Comparison of ENCODE assay signal across 23 cellular contexts in genomic region chr2:172473167-172473566, GRCh38.
"Had no signal": no experiment of that assay in that cellular context is flagged by ENCODE, and none has a peak within 500 bp of the region (broad histone marks: within the 10 kb centered on the region; RNA-seq: fewer than 3 reads in every experiment).

No MANE protein-coding gene starts in this region.

- H3K27me3 Mint-ChIP-seq: stimulated activated naive CD8-positive, alpha-beta T cell treated with anti-CD3 and anti-CD28 coated beads, Interleukin-15, Interleukin-2, amounts not matched to agents 100 ng/mL and 50 ng/mL, for 24 hours had no signal

- H3K4me3 ChIP-seq: esophagus muscularis mucosa, gastrocnemius medialis, heart right ventricle, left ventricle myocardium inferior, lung, spleen, testis, tibial nerve, upper lobe of right lung had no signal

- H3K4me1 Mint-ChIP-seq: stimulated activated memory B cell treated with anti-CD40 and anti-IgM and Interleukin-4, amounts not matched to agents 10 μg/mL and 1 μg/mL and 100 μg/mL, for 72 hours had no signal

- FAIRE-seq: endometrium had no signal

- DNase-seq: effector memory CD4-positive, alpha-beta T cell; gastrocnemius medialis; heart right ventricle; hypothalamus; islet precursor cell; left ventricle myocardium inferior; mesenchymal stem cell; midbrain; posterior cingulate gyrus; spleen; stimulated activated CD4-positive, alpha-beta T cell treated with anti-CD3 and anti-CD28 coated beads, Interleukin-15, amount 100 ng/mL, for 24 hours; stimulated activated CD4-positive, alpha-beta T cell treated with anti-CD3 and anti-CD28 coated beads, Interleukin-1b, Interleukin-23, amount 100 ng/mL, for 48 hours; stimulated activated CD4-positive, alpha-beta T cell treated with anti-CD3 and anti-CD28 coated beads, Interleukin-4, amount 100 ng/mL, for 24 hours; testis; upper lobe of right lung had no signal

- H3K9me3 Mint-ChIP-seq: stimulated activated memory B cell treated with anti-CD40 and anti-IgM and Interleukin-4, amounts not matched to agents 10 μg/mL and 1 μg/mL and 100 μg/mL, for 72 hours; stimulated activated naive CD8-positive, alpha-beta T cell treated with anti-CD3 and anti-CD28 coated beads, Interleukin-15, Interleukin-2, amounts not matched to agents 100 ng/mL and 50 ng/mL, for 24 hours had no signal

- H3K27ac Mint-ChIP-seq: stimulated activated memory B cell treated with anti-CD40 and anti-IgM and Interleukin-4, amounts not matched to agents 10 μg/mL and 1 μg/mL and 100 μg/mL, for 72 hours had no signal

- H3K4me3 Mint-ChIP-seq: stimulated activated memory B cell treated with anti-CD40 and anti-IgM and Interleukin-4, amounts not matched to agents 10 μg/mL and 1 μg/mL and 100 μg/mL, for 72 hours had no signal

- H3K4me1 ChIP-seq: esophagus muscularis mucosa, gastrocnemius medialis, spleen, testis, upper lobe of right lung had no signal

- H3K36me3 Mint-ChIP-seq: stimulated activated memory B cell treated with anti-CD40 and anti-IgM and Interleukin-4, amounts not matched to agents 10 μg/mL and 1 μg/mL and 100 μg/mL, for 72 hours had no signal

- ATAC-seq: gastrocnemius medialis; heart right ventricle; sciatic nerve; stimulated activated memory B cell treated with anti-CD40 and anti-IgM and Interleukin-4, amounts not matched to agents 10 μg/mL and 1 μg/mL and 100 μg/mL, for 72 hours; upper lobe of right lung had no signal

- H3K27me3 ChIP-seq: gastrocnemius medialis, heart right ventricle, neutrophil, spleen, testis, tibial nerve, upper lobe of right lung had no signal

- H3K9me3 ChIP-seq: esophagus muscularis mucosa, gastrocnemius medialis, heart right ventricle, left ventricle myocardium inferior, neutrophil, spleen, testis, tibial nerve, upper lobe of right lung had no signal

- H3K27ac ChIP-seq: esophagus muscularis mucosa, gastrocnemius medialis, heart right ventricle, left ventricle myocardium inferior, neutrophil, spleen, testis, upper lobe of right lung had no signal
